Comparison of ENCODE assay signal across 9 cellular contexts in genomic region chr16:85168732-85169256, GRCh38. TPM values are rescaled to one million over a fixed set of nuclear protein-coding genes. Genes with fewer than 3 reads are reported as not detected.
A peak's percentile ranks its signal among the peaks of the same experiment; 100 is the strongest.
DNase-seq lines count a peak whose midpoint lies in the region; ATAC-seq and TF ChIP-seq lines count a peak whose summit lies in the region.
"Had no signal": no experiment of that assay in that cellular context is flagged by ENCODE, and none has a peak within 500 bp of the region (broad histone marks: within the 10 kb centered on the region; RNA-seq: fewer than 3 reads in every experiment).

No MANE protein-coding gene starts in this region.

- dilution Hi-C loops in mammary epithelial cell (cut with HindIII; ENCODE audit: low sequenced_read_pairs) = no loop called here

- H3K4me2 ChIP-seq in mammary epithelial cell (ENCODE audit: insufficient read depth, low read depth, low read length) = no peak overlapping the region

- no peak for ATAC-seq in activated T-cell treated with anti-CD3 and anti-CD28 coated beads, Interleukin-2, amount 50 U/mL, for 72 hours (replicated peaks in 1 of 2)
- no peak for ATAC-seq in HG03439 (IDR thresholded peaks at IDR 0.05; ENCODE audit: unreplicated experiment)
- ATAC-seq in GM21619 (IDR thresholded peaks at IDR 0.05; ENCODE audit: unreplicated experiment) = no peak
- ATAC-seq: GM12878 had no signal

- H3K4me1 Mint-ChIP-seq in MCF 10A (ENCODE audit: insufficient read depth, unreplicated experiment) = peaks cover 20% of the 10 kb centered on the region
- H3K4me1 Mint-ChIP-seq in activated T-cell treated with anti-CD3 and anti-CD28 coated beads, Interleukin-2, amount 50 U/mL, for 72 hours (ENCODE audit: low read depth) = peaks cover 19% of the 10 kb centered on the region

- POLR2A ChIA-PET in MCF 10A (lab: Yijun Ruan, JAX) = interaction anchor here (0.9 to 1.0 kb wide), 3 partner anchors 10 to 142 kb away, joined by 3 read pairs; no protein-coding TSS in a partner anchor

- no peaks in the 10 kb centered on the region for H3K9me3 ChIP-seq in mammary epithelial cell (replicated peaks; ENCODE audit: insufficient read depth, low read length)
- no peaks in the 10 kb centered on the region for H3K9me3 ChIP-seq in iPS-15b (ENCODE audit: control insufficient read depth, insufficient read depth, low read length)
- H3K9me3 ChIP-seq in stomach = no peaks in the 10 kb centered on the region

- no peaks in the 10 kb centered on the region for H3K9me3 Mint-ChIP-seq in MCF 10A (ENCODE audit: unreplicated experiment)
- no peaks in the 10 kb centered on the region for H3K9me3 Mint-ChIP-seq in activated T-cell treated with anti-CD3 and anti-CD28 coated beads, Interleukin-2, amount 50 U/mL, for 72 hours

- CTCF ChIA-PET in MCF 10A (lab: Yijun Ruan, JAX) (no interaction called here), mammary epithelial cell (lab: Charles Lee; ENCODE audit: low non-redundant PET) (no interaction called here)

- no peaks in the 10 kb centered on the region for H4K20me1 ChIP-seq in mammary epithelial cell (ENCODE audit: insufficient read depth, low read length)

- TF ChIP-seq CTCF in MCF 10A (IDR thresholded peaks at IDR 0.05; ENCODE audit: unreplicated experiment) (no peak), mammary epithelial cell (conservative IDR thresholded peaks at IDR 0.05 in 1 of 2, IDR thresholded peaks at IDR 0.05 in 1 of 2; ENCODE audit: extremely low read depth in 1 of 2, insufficient read depth in 1 of 2, low read depth in 1 of 2, low read length in 2 of 2) (no peak), stomach (IDR thresholded peaks at IDR 0.05) (no peak)

- intact Hi-C loops in MCF 10A (cut with micrococcal nuclease) (no loop called here), mammary epithelial cell (cut with micrococcal nuclease) (no loop called here), stomach (cut with DNase I; ENCODE audit: low total_unique reads) (no loop called here)

- 100% methylated on average over 1 of the region's 54 CpGs for WGBS in mammary epithelial cell (ENCODE audit: low coverage, missing lambda C conversion rate)
- 4 to 20% (median 8%) methylated on average over 3 to 53 of the region's 54 CpGs; no CpG with 5 or more reads in 1 of the 5 donors for WGBS in stomach, 5 donors

- H3K27ac ChIP-seq in mammary epithelial cell (ENCODE audit: insufficient read depth, low read depth, low read length) = no peak overlapping the region
- H3K27ac ChIP-seq in stomach = peak overlapping the region in 4 of 5 donors; percentile 34 to 66 (median 45)

- H3K36me3 ChIP-seq in mammary epithelial cell (ENCODE audit: insufficient read depth, low read length) (no peaks in the 10 kb centered on the region), iPS-15b (ENCODE audit: control insufficient read depth, insufficient read depth, low read length) (no peaks in the 10 kb centered on the region), stomach (no peaks in the 10 kb centered on the region)

- H3K4me1 ChIP-seq in mammary epithelial cell (ENCODE audit: insufficient read depth, low read length) = peaks cover 38% of the 10 kb centered on the region
- H3K4me1 ChIP-seq in iPS-15b (ENCODE audit: control insufficient read depth, insufficient read depth, low read length) = peaks cover 4% of the 10 kb centered on the region
- H3K4me1 ChIP-seq in stomach = peaks cover 43 to 94% (median 75%) of the 10 kb centered on the region in 4 donors

- no peak for TF ChIP-seq EP300 in stomach (IDR thresholded peaks at IDR 0.05)

- no peaks in the 10 kb centered on the region for H3K27me3 Mint-ChIP-seq in MCF 10A (ENCODE audit: insufficient read depth, unreplicated experiment)
- peaks cover 58% of the 10 kb centered on the region for H3K27me3 Mint-ChIP-seq in activated T-cell treated with anti-CD3 and anti-CD28 coated beads, Interleukin-2, amount 50 U/mL, for 72 hours (ENCODE audit: low read depth)

- H3K27ac Mint-ChIP-seq in MCF 10A (ENCODE audit: low read depth, unreplicated experiment) = no peak overlapping the region
- H3K27ac Mint-ChIP-seq in activated T-cell treated with anti-CD3 and anti-CD28 coated beads, Interleukin-2, amount 50 U/mL, for 72 hours = no peak overlapping the region

- DNase-seq in MCF 10A (ENCODE audit: unreplicated experiment) (peak; percentile 40), mammary epithelial cell (no peak), stomach (no peak), NCI-H128 (lab: John Stamatoyannopoulos, UW; ENCODE audit: unreplicated experiment) (no peak)
- no peak for DNase-seq in activated T-cell treated with anti-CD3 and anti-CD28 coated beads, Interleukin-2, amount 50 U/mL, for 72 hours

- TF ChIP-seq POLR2A in stomach (IDR thresholded peaks at IDR 0.05) = no peak

- peak overlapping the region; percentile 47 for H3K4me3 Mint-ChIP-seq in MCF 10A (ENCODE audit: unreplicated experiment)
- peak overlapping the region; percentile 55 to 70 for H3K4me3 Mint-ChIP-seq in activated T-cell treated with anti-CD3 and anti-CD28 coated beads, Interleukin-2, amount 50 U/mL, for 72 hours

- H3K9ac ChIP-seq in mammary epithelial cell (ENCODE audit: insufficient read depth, low read length) (no peak overlapping the region), iPS-15b (ENCODE audit: low read depth, low read length) (no peak overlapping the region)

- H3K27me3 ChIP-seq in mammary epithelial cell (ENCODE audit: insufficient read depth, low read length) (no peaks in the 10 kb centered on the region), iPS-15b (ENCODE audit: control insufficient read depth, insufficient read depth, low read length) (peaks cover 9% of the 10 kb centered on the region), stomach (peaks cover 0 to 52% (median 14%) of the 10 kb centered on the region in 3 donors)

- H3K4me3 ChIP-seq in mammary epithelial cell (replicated peaks in 1 of 3; ENCODE audit: insufficient read depth in 1 of 3, low read depth in 2 of 3, low read length in 3 of 3) = no peak overlapping the region
- peak overlapping the region; percentile 45 for H3K4me3 ChIP-seq in iPS-15b (ENCODE audit: low read depth, low read length)
- peak overlapping the region; percentile 27 to 35 (median 32) for H3K4me3 ChIP-seq in stomach
- H3K4me3 ChIP-seq: GM12878 had no signal

- H3K36me3 Mint-ChIP-seq in MCF 10A (ENCODE audit: insufficient read depth, unreplicated experiment) = no peaks in the 10 kb centered on the region
- no peaks in the 10 kb centered on the region for H3K36me3 Mint-ChIP-seq in activated T-cell treated with anti-CD3 and anti-CD28 coated beads, Interleukin-2, amount 50 U/mL, for 72 hours (ENCODE audit: insufficient read depth in 2 of 2)

- H2AFZ ChIP-seq in mammary epithelial cell (ENCODE audit: low read depth, low read length) = no peak overlapping the region

- H3K79me2 ChIP-seq in mammary epithelial cell (ENCODE audit: insufficient read depth, low read length) = peaks cover 5% of the 10 kb centered on the region

- BruUV-seq in MCF 10A (replicated peaks; lab: Mats Ljungman, UMichigan) = no TSS peak
- no TSS peak for BruUV-seq in mammary epithelial cell (replicated peaks; lab: Mats Ljungman, UMichigan)

- in situ Hi-C loops in mammary epithelial cell (cut with MboI; ENCODE audit: low sequenced_read_pairs in 2 of 2) = no loop called here

RNA-seq across cellular contexts. Expression of gene CIBAR2, which starts 56.5 kb away (rescaled TPM):
- not detected in 2 replicates for total RNA-seq in MCF 10A (2022)
- not detected for total RNA-seq in mammary epithelial cell
- polyA plus RNA-seq in mammary epithelial cell = not detected
- polyA minus RNA-seq in mammary epithelial cell = not detected
- total RNA-seq in activated T-cell treated with anti-CD3 and anti-CD28 coated beads, Interleukin-2, amount 50 U/mL, for 72 hours = not detected
- total RNA-seq in stomach = 10 to 100 TPM in 1 of 5 donors, not detected in 4; 54.0 TPM
- polyA plus RNA-seq in stomach = 1 to 10 TPM in 1 of 3 donors, not detected in 2; 1.5 TPM
- total RNA-seq: GM12878 had no signal

Comparison
In these comparisons a context has a peak if more than half of its experiments do, and no peak if none do; other contexts are left out.
1. H3K4me3 ChIP-seq: peak in iPS-15b (single experiment) and stomach (4 of 4); none in mammary epithelial cell (0 of 3).